ENCODE assay signal across 23 cellular contexts in genomic region chr6:13417954-13418353, GRCh38.
A peak's percentile ranks its signal among the peaks of the same experiment; 100 is the strongest.
DNase-seq lines count a peak whose midpoint lies in the region; ATAC-seq and TF ChIP-seq lines count a peak whose summit lies in the region.
"Had no signal": no experiment of that assay in that cellular context is flagged by ENCODE, and none has a peak within 500 bp of the region (broad histone marks: within the 10 kb centered on the region; RNA-seq: fewer than 3 reads in every experiment).

No MANE protein-coding gene starts in this region.

- H3K27ac Mint-ChIP-seq in brain, result peak overlapping the region in 4 of 5 experiments; percentile 25 to 65 (median 49)
- H3K27ac Mint-ChIP-seq: CD8-positive, alpha-beta T cell; GM23338 had no signal

- no peak overlapping the region for H3K4me3 ChIP-seq in BLaER1 treated with 17β-estradiol and CSF1 and Interleukin-3, amounts not matched to agents 10 nM and 100 nM
- H3K4me3 ChIP-seq in tibial nerve, result no peak overlapping the region
- H3K4me3 ChIP-seq: A549, GM12878, GM23338 had no signal

- TF ChIP-seq POLR2A in tibial nerve (IDR thresholded peaks at IDR 0.05), result no peak

- H3K27ac ChIP-seq in BLaER1 treated with 17β-estradiol and CSF1 and Interleukin-3, amounts not matched to agents 10 nM and 100 nM, result no peak overlapping the region
- H3K27ac ChIP-seq in temporal lobe (ENCODE audit: low read depth, low read length), result peak overlapping the region; percentile 13
- H3K27ac ChIP-seq in tibial nerve, result no peak overlapping the region
- H3K27ac ChIP-seq: A549, C4-2B had no signal

- ATAC-seq in left lobe of liver, result peak; percentile 67
- ATAC-seq: A549; CD8-positive, alpha-beta T cell; GM12878; GM23338 had no signal

- H3K36me3 Mint-ChIP-seq in brain, result no peaks in the 10 kb centered on the region
- H3K36me3 Mint-ChIP-seq: CD8-positive, alpha-beta T cell had no signal

- H3K9me3 Mint-ChIP-seq in brain, result peaks cover 0 to 4% (median 0%) of the 10 kb centered on the region in 5 experiments
- H3K9me3 Mint-ChIP-seq: CD8-positive, alpha-beta T cell; GM23338 had no signal

- peaks cover 0 to 62% (median 8%) of the 10 kb centered on the region in 11 experiments; a peak in 8 of 22 replicates for H4K20me1 ChIP-seq in BLaER1 treated with 17β-estradiol and CSF1 and Interleukin-3, amounts not matched to agents 10 nM and 100 nM

- H3K4me1 Mint-ChIP-seq in brain, result peaks cover 75% of the 10 kb centered on the region

- H3K4me1 ChIP-seq in BLaER1 treated with 17β-estradiol and CSF1 and Interleukin-3, amounts not matched to agents 10 nM and 100 nM, result peaks cover 20 to 48% (median 38%) of the 10 kb centered on the region in 10 experiments
- peaks cover 0 to 61% (median 25%) of the 10 kb centered on the region in 4 donors for H3K4me1 ChIP-seq in tibial nerve
- H3K4me1 ChIP-seq: Caco-2 had no signal

- H3K27me3 ChIP-seq in BLaER1 treated with 17β-estradiol and CSF1 and Interleukin-3, amounts not matched to agents 10 nM and 100 nM, result peaks cover 0 to 13% (median 0%) of the 10 kb centered on the region in 11 experiments; a peak in 2 of 22 replicates
- no peaks in the 10 kb centered on the region for H3K27me3 ChIP-seq in tibial nerve

- peaks cover 0 to 16% (median 9%) of the 10 kb centered on the region in 11 experiments; a peak in 14 of 22 replicates for H3K9me3 ChIP-seq in BLaER1 treated with 17β-estradiol and CSF1 and Interleukin-3, amounts not matched to agents 10 nM and 100 nM (replicated peaks in 1 of 11)
- no peaks in the 10 kb centered on the region for H3K9me3 ChIP-seq in tibial nerve
- H3K9me3 ChIP-seq: A549, Caco-2 had no signal

- 81 to 90% methylated on average over 2 of the region's 2 CpGs for WGBS in tibial nerve, 2 donors

- no peak overlapping the region for H3K9ac ChIP-seq in BLaER1 treated with 17β-estradiol and CSF1 and Interleukin-3, amounts not matched to agents 10 nM and 100 nM

- H3K4me2 ChIP-seq in BLaER1 treated with 17β-estradiol and CSF1 and Interleukin-3, amounts not matched to agents 10 nM and 100 nM, result peak overlapping the region in 6 of 11 experiments; percentile 84 to 96 (median 88); a peak in 10 of 22 replicates
- H3K4me2 ChIP-seq: A549, GM23338 had no signal

- peaks cover 3% of the 10 kb centered on the region for H3K27me3 Mint-ChIP-seq in brain

- H3K36me3 ChIP-seq in BLaER1 treated with 17β-estradiol and CSF1 and Interleukin-3, amounts not matched to agents 10 nM and 100 nM, result peaks cover 0 to 16% (median 5%) of the 10 kb centered on the region in 11 experiments; a peak in 3 of 22 replicates
- H3K36me3 ChIP-seq in tibial nerve, result no peaks in the 10 kb centered on the region

- no peak for TF ChIP-seq EP300 in tibial nerve (IDR thresholded peaks at IDR 0.05)

- peak overlapping the region in 1 of 5 experiments; percentile 17 for H3K4me3 Mint-ChIP-seq in brain
- H3K4me3 Mint-ChIP-seq: CD8-positive, alpha-beta T cell; GM23338 had no signal

- no peak for TF ChIP-seq CTCF in brain (conservative IDR thresholded peaks at IDR 0.05)
- no peak for TF ChIP-seq CTCF in tibial nerve (IDR thresholded peaks at IDR 0.05)
- no peak for TF ChIP-seq CTCF in GM13977 (IDR thresholded peaks at IDR 0.05; ENCODE audit: extremely low read depth, insufficient read depth, missing control alignments)

- DNase-seq in left lobe of liver (ENCODE audit: low spot score), result peak; percentile 74
- DNase-seq in activated CD4-positive, alpha-beta T cell treated with anti-CD3 and anti-CD28 coated beads for 48 hours, result no peak
- no peak for DNase-seq in tibial nerve (ENCODE audit: low spot score in 2 of 2)
- no peak for DNase-seq in GM13977 (ENCODE audit: low spot score)
- DNase-seq: AML-193; Caco-2; CD8-positive, alpha-beta T cell; GDM1; HCEC 1CT; KG1; MM.1S; NCI-H2029; NCI-H446 treated with DMSO at 0.1 percent for 48 hours; NCI-H526 treated with DMSO at 0.1 percent for 48 hours; RPMI8226; SHP77 had no signal

- in situ Hi-C loops in GM13977 (cut with MboI; ENCODE audit: low pct_unique_long_range_greater_than_20kb, low sequenced_read_pairs, unreplicated experiment), result no loop called here
